8 cellular contexts compared by ENCODE assay signal in genomic region chr14:77641534-77642341, GRCh38. TPM values are rescaled to one million over a fixed set of nuclear protein-coding genes. Genes with fewer than 3 reads are reported as not detected.
DNase-seq lines count a peak whose midpoint lies in the region; ATAC-seq and TF ChIP-seq lines count a peak whose summit lies in the region.

No MANE protein-coding gene starts in this region.

- TF ChIP-seq CTCF in mammary epithelial cell (conservative IDR thresholded peaks at IDR 0.05 in 1 of 2, IDR thresholded peaks at IDR 0.05 in 1 of 2; ENCODE audit: extremely low read depth in 1 of 2, insufficient read depth in 1 of 2, low read depth in 1 of 2, low read length in 2 of 2) = no peak
- TF ChIP-seq CTCF in lower leg skin (IDR thresholded peaks at IDR 0.05) = no peak
- no peak for TF ChIP-seq CTCF in glutamatergic neuron (IDR thresholded peaks at IDR 0.05; ENCODE audit: partially characterized antibody, unreplicated experiment)

- peak overlapping the region; percentile 100 for H2AFZ ChIP-seq in mammary epithelial cell (ENCODE audit: low read depth, low read length)

- H3K9ac ChIP-seq in mammary epithelial cell (ENCODE audit: insufficient read depth, low read length) = no peak overlapping the region

- H3K4me3 ChIP-seq in mammary epithelial cell (replicated peaks in 1 of 3; ENCODE audit: insufficient read depth in 1 of 3, low read depth in 2 of 3, low read length in 3 of 3) (peak overlapping the region; percentile 40 to 44 (median 43)), lower leg skin (ENCODE audit: low read depth, poor library complexity, severe bottlenecking) (no peak overlapping the region)

- H3K4me1 Mint-ChIP-seq in glutamatergic neuron (ENCODE audit: low read depth, unreplicated experiment) = no peaks in the 10 kb centered on the region

- DNase-seq in DMS53 (lab: John Stamatoyannopoulos, UW) (peak; percentile 86), mammary epithelial cell (no peak), lower leg skin (ENCODE audit: low spot score in 2 of 2) (peak; percentile 66 to 93), glutamatergic neuron (no peak), NCI-H69 (lab: John Stamatoyannopoulos, UW) (no peak)
- DNase-seq in activated CD4-positive, CD25-positive, alpha-beta regulatory T cell treated with anti-CD3 and anti-CD28 coated beads, Interleukin-2, amount 50 U/mL, for 16 hours (ENCODE audit: low read depth, low spot score) = peak; percentile 12
- DNase-seq in stimulated activated CD4-positive, alpha-beta T cell treated with anti-CD3 and anti-CD28 coated beads, TNF-alpha, amount 100 ng/mL, for 48 hours (ENCODE audit: low read depth in 3 of 3) = peak; percentile 37 to 58 (median 56)

- peak overlapping the region; percentile 85 for H3K4me2 ChIP-seq in mammary epithelial cell (ENCODE audit: insufficient read depth, low read depth, low read length)

- H3K79me2 ChIP-seq in mammary epithelial cell (ENCODE audit: insufficient read depth, low read length) = no peaks in the 10 kb centered on the region

- H3K27ac ChIP-seq in mammary epithelial cell (ENCODE audit: insufficient read depth, low read depth, low read length) = no peak overlapping the region

- H3K4me3 Mint-ChIP-seq in glutamatergic neuron (ENCODE audit: unreplicated experiment) = no peak overlapping the region

- no peaks in the 10 kb centered on the region for H3K27me3 Mint-ChIP-seq in glutamatergic neuron (ENCODE audit: unreplicated experiment)

- intact Hi-C loops in mammary epithelial cell (cut with micrococcal nuclease) (no loop called here), lower leg skin (cut with DNase I; ENCODE audit: low total_unique reads) (no loop called here)

- H3K27ac Mint-ChIP-seq in glutamatergic neuron (ENCODE audit: unreplicated experiment) = no peak overlapping the region

- H3K9me3 Mint-ChIP-seq in glutamatergic neuron (ENCODE audit: unreplicated experiment) = peaks cover 6% of the 10 kb centered on the region

- H3K27me3 ChIP-seq in mammary epithelial cell (ENCODE audit: insufficient read depth, low read length) = no peaks in the 10 kb centered on the region

- peak; percentile 46 for ATAC-seq in HG02981 (IDR thresholded peaks at IDR 0.05; ENCODE audit: unreplicated experiment)

- no peaks in the 10 kb centered on the region for H3K36me3 Mint-ChIP-seq in glutamatergic neuron (ENCODE audit: unreplicated experiment)

- WGBS in mammary epithelial cell (ENCODE audit: low coverage, missing lambda C conversion rate) = 21% methylated on average over 26 of the region's 47 CpGs
- WGBS in lower leg skin, 2 donors = 11 to 28% methylated on average over 43 to 47 of the region's 47 CpGs

- CTCF ChIA-PET in mammary epithelial cell (lab: Charles Lee; ENCODE audit: low non-redundant PET) = no interaction called here

- no peak for TF ChIP-seq POLR2A in lower leg skin (IDR thresholded peaks at IDR 0.05)

- H3K36me3 ChIP-seq in mammary epithelial cell (ENCODE audit: insufficient read depth, low read length) = no peaks in the 10 kb centered on the region

- dilution Hi-C loops in mammary epithelial cell (cut with HindIII; ENCODE audit: low sequenced_read_pairs) = no loop called here

- H3K4me1 ChIP-seq in mammary epithelial cell (ENCODE audit: insufficient read depth, low read length) = peaks cover 22% of the 10 kb centered on the region

- no peaks in the 10 kb centered on the region for H3K9me3 ChIP-seq in mammary epithelial cell (replicated peaks; ENCODE audit: insufficient read depth, low read length)

- no peaks in the 10 kb centered on the region for H4K20me1 ChIP-seq in mammary epithelial cell (ENCODE audit: insufficient read depth, low read length)

- BruUV-seq in mammary epithelial cell (replicated peaks; lab: Mats Ljungman, UMichigan) = no TSS peak

- in situ Hi-C loops in mammary epithelial cell (cut with MboI; ENCODE audit: low sequenced_read_pairs in 2 of 2) = no loop called here

RNA-seq across cellular contexts. Expression of gene SPTLC2, which starts 25.3 kb away (rescaled TPM):
- total RNA-seq in mammary epithelial cell (10 to 100 TPM; 38.7 to 47.2 TPM), lower leg skin (10 to 100 TPM; 18.4 to 31.8 (median 22.1) TPM), glutamatergic neuron (ENCODE audit: unreplicated experiment) (33.9 TPM)
- polyA plus RNA-seq in mammary epithelial cell = 21.5 TPM
- polyA minus RNA-seq in mammary epithelial cell = 95.2 TPM

Comparison
In these comparisons a context has a peak if more than half of its experiments do, and no peak if none do; other contexts are left out.
1. DNase-seq: peak in DMS53 (single experiment), activated CD4-positive, CD25-positive, alpha-beta regulatory T cell treated with anti-CD3 and anti-CD28 coated beads, Interleukin-2, amount 50 U/mL, for 16 hours (single experiment), lower leg skin (2 of 2) and stimulated activated CD4-positive, alpha-beta T cell treated with anti-CD3 and anti-CD28 coated beads, TNF-alpha, amount 100 ng/mL, for 48 hours (3 of 3); none in mammary epithelial cell (single experiment), glutamatergic neuron (single experiment) and NCI-H69 (single experiment).